ENCODE assay signal across 20 cellular contexts in genomic region chr5:134614461-134615085, GRCh38. TPM values are rescaled to one million over a fixed set of nuclear protein-coding genes. Genes with fewer than 3 reads are reported as not detected.
A peak's percentile ranks its signal among the peaks of the same experiment; 100 is the strongest.
DNase-seq lines count a peak whose midpoint lies in the region.
"Had no signal": no experiment of that assay in that cellular context is flagged by ENCODE, and none has a peak within 500 bp of the region (broad histone marks: within the 10 kb centered on the region; RNA-seq: fewer than 3 reads in every experiment).

No MANE protein-coding gene starts in this region.

- H3K27me3 ChIP-seq in GM23248 (replicated peaks; ENCODE audit: insufficient read depth), result no peaks in the 10 kb centered on the region
- no peaks in the 10 kb centered on the region for H3K27me3 ChIP-seq in effector memory CD4-positive, alpha-beta T cell (replicated peaks; ENCODE audit: control insufficient read depth, insufficient read depth, low read length, poor library complexity, severe bottlenecking)
- H3K27me3 ChIP-seq: BLaER1 treated with 17β-estradiol and CSF1 and Interleukin-3, amounts not matched to agents 10 nM and 100 nM; sigmoid colon; vagina had no signal

- peaks cover 22% of the 10 kb centered on the region for H3K4me1 Mint-ChIP-seq in activated CD4-positive, alpha-beta T cell treated with anti-CD3 and anti-CD28 coated beads, Interleukin-2, amount 10 ng/mL, durations not matched to agents 24 days and 14 days

- no peak overlapping the region for H3K27ac ChIP-seq in GM23248
- H3K27ac ChIP-seq in effector memory CD4-positive, alpha-beta T cell (ENCODE audit: insufficient read depth, low read length, poor library complexity, severe bottlenecking), result no peak overlapping the region
- H3K27ac ChIP-seq: A549; BLaER1 treated with 17β-estradiol and CSF1 and Interleukin-3, amounts not matched to agents 10 nM and 100 nM; RWPE1; sigmoid colon; vagina had no signal

- no peaks in the 10 kb centered on the region for H3K27me3 Mint-ChIP-seq in activated CD4-positive, alpha-beta T cell treated with anti-CD3 and anti-CD28 coated beads, Interleukin-2, amount 10 ng/mL, durations not matched to agents 24 days and 14 days
- H3K27me3 Mint-ChIP-seq: activated naive CD8-positive, alpha-beta T cell treated with anti-CD3 and anti-CD28 coated beads for 36 hours; natural killer cell treated with Interleukin-12 subunit alpha and Interleukin-12 subunit beta and Interleukin-15 and Interleukin-18, amount 100 ng/mL, for 72 hours had no signal

- in situ Hi-C loops in GM23248 (cut with MboI), result no loop called here

- no peaks in the 10 kb centered on the region for H3K9me2 ChIP-seq in GM23248 (ENCODE audit: insufficient read depth)

- no peak overlapping the region for H3K4me3 Mint-ChIP-seq in activated CD4-positive, alpha-beta T cell treated with anti-CD3 and anti-CD28 coated beads, Interleukin-2, amount 10 ng/mL, durations not matched to agents 24 days and 14 days
- H3K4me3 Mint-ChIP-seq: activated naive CD8-positive, alpha-beta T cell treated with anti-CD3 and anti-CD28 coated beads for 36 hours; natural killer cell treated with Interleukin-12 subunit alpha and Interleukin-12 subunit beta and Interleukin-15 and Interleukin-18, amount 100 ng/mL, for 72 hours had no signal

- no peaks in the 10 kb centered on the region for H3K9me3 Mint-ChIP-seq in activated CD4-positive, alpha-beta T cell treated with anti-CD3 and anti-CD28 coated beads, Interleukin-2, amount 10 ng/mL, durations not matched to agents 24 days and 14 days
- H3K9me3 Mint-ChIP-seq: activated naive CD8-positive, alpha-beta T cell treated with anti-CD3 and anti-CD28 coated beads for 36 hours; natural killer cell treated with Interleukin-12 subunit alpha and Interleukin-12 subunit beta and Interleukin-15 and Interleukin-18, amount 100 ng/mL, for 72 hours had no signal

- intact Hi-C loops in activated CD4-positive, alpha-beta T cell treated with anti-CD3 and anti-CD28 coated beads, Interleukin-2, amount 10 ng/mL, durations not matched to agents 24 days and 14 days (cut with micrococcal nuclease), result no loop called here

- H3K36me3 Mint-ChIP-seq in activated CD4-positive, alpha-beta T cell treated with anti-CD3 and anti-CD28 coated beads, Interleukin-2, amount 10 ng/mL, durations not matched to agents 24 days and 14 days (ENCODE audit: low read depth), result peaks cover 55% of the 10 kb centered on the region

- no peak overlapping the region for H3K9ac ChIP-seq in GM23248
- H3K9ac ChIP-seq: BLaER1 treated with 17β-estradiol and CSF1 and Interleukin-3, amounts not matched to agents 10 nM and 100 nM had no signal

- H3K79me2 ChIP-seq in GM23248 (ENCODE audit: insufficient read depth), result no peaks in the 10 kb centered on the region

- H3F3A ChIP-seq in GM23248 (ENCODE audit: insufficient read depth), result no peaks in the 10 kb centered on the region; the same call in 1 of the 2 replicates

- no peak overlapping the region for H2AFZ ChIP-seq in GM23248

- no peak for DNase-seq in activated CD4-positive, alpha-beta T cell treated with anti-CD3 and anti-CD28 coated beads, Interleukin-2, amount 10 ng/mL, durations not matched to agents 24 days and 14 days
- DNase-seq in activated CD4-positive, alpha-beta T cell treated with anti-CD3 and anti-CD28 coated beads, Interleukin-2, amount 50 U/mL, for 4 hours, result no peak
- DNase-seq in GM23248 (peak; percentile 22), astrocyte of the hippocampus (ENCODE audit: low read depth, low spot score) (peak; percentile 26), iris pigment epithelial cell (ENCODE audit: low read depth) (peak; percentile 56), globus pallidus (ENCODE audit: low spot score) (no peak), amygdala (lab: John Stamatoyannopoulos, UW) (no peak)
- no peak for DNase-seq in effector memory CD4-positive, alpha-beta T cell
- DNase-seq: activated naive CD8-positive, alpha-beta T cell treated with anti-CD3 and anti-CD28 coated beads for 36 hours; NCI-H146; NCI-H2171; NCI-H526; posterior cingulate gyrus; sigmoid colon had no signal

- H3K4me3 ChIP-seq in GM23248, result no peak overlapping the region
- H3K4me3 ChIP-seq in effector memory CD4-positive, alpha-beta T cell (ENCODE audit: insufficient read depth, low read depth, low read length, poor library complexity, severe bottlenecking), result no peak overlapping the region
- H3K4me3 ChIP-seq: A549; BLaER1 treated with 17β-estradiol and CSF1 and Interleukin-3, amounts not matched to agents 10 nM and 100 nM; K562; sigmoid colon; vagina had no signal

- no peak overlapping the region for H3K4me2 ChIP-seq in GM23248 (ENCODE audit: unreplicated experiment)
- H3K4me2 ChIP-seq: A549; BLaER1 treated with 17β-estradiol and CSF1 and Interleukin-3, amounts not matched to agents 10 nM and 100 nM had no signal

- no peaks in the 10 kb centered on the region for H4K20me1 ChIP-seq in GM23248 (ENCODE audit: insufficient read depth)
- H4K20me1 ChIP-seq: BLaER1 treated with 17β-estradiol and CSF1 and Interleukin-3, amounts not matched to agents 10 nM and 100 nM had no signal

- no peaks in the 10 kb centered on the region for H3K9me3 ChIP-seq in GM23248 (ENCODE audit: low read depth)
- no peaks in the 10 kb centered on the region for H3K9me3 ChIP-seq in effector memory CD4-positive, alpha-beta T cell (ENCODE audit: control insufficient read depth, low read length)
- H3K9me3 ChIP-seq: A549; BLaER1 treated with 17β-estradiol and CSF1 and Interleukin-3, amounts not matched to agents 10 nM and 100 nM; sigmoid colon; vagina had no signal

- 0 out of 2 replicates have a peak, but pooled peaks cover 8% of the 10 kb centered on the region for H3K4me1 ChIP-seq in GM23248 (ENCODE audit: insufficient read depth)
- H3K4me1 ChIP-seq in effector memory CD4-positive, alpha-beta T cell (ENCODE audit: control insufficient read depth, insufficient read depth, low read length, poor library complexity, severe bottlenecking), result no peaks in the 10 kb centered on the region
- H3K4me1 ChIP-seq: sigmoid colon, vagina had no signal

- WGBS in GM23248 (ENCODE audit: low coverage in 1 of 2, low lambda C conversion rate in 2 of 2, missing lambda C conversion rate in 2 of 2), 2 experiments, result 83 to 85% methylated on average over 5 of the region's 5 CpGs

- peaks cover 59% of the 10 kb centered on the region for H3K36me3 ChIP-seq in GM23248 (ENCODE audit: low read depth)
- H3K36me3 ChIP-seq in effector memory CD4-positive, alpha-beta T cell (ENCODE audit: control insufficient read depth, insufficient read depth, low read length), result peaks cover 49% of the 10 kb centered on the region

- peak overlapping the region; percentile 0 for H3K27ac Mint-ChIP-seq in activated CD4-positive, alpha-beta T cell treated with anti-CD3 and anti-CD28 coated beads, Interleukin-2, amount 10 ng/mL, durations not matched to agents 24 days and 14 days
- H3K27ac Mint-ChIP-seq: activated naive CD8-positive, alpha-beta T cell treated with anti-CD3 and anti-CD28 coated beads for 36 hours had no signal

RNA-seq across cellular contexts. Expression of gene SAR1B, which starts 18.1 kb away (rescaled TPM):
- total RNA-seq in activated CD4-positive, alpha-beta T cell treated with anti-CD3 and anti-CD28 coated beads, Interleukin-2, amount 10 ng/mL, durations not matched to agents 24 days and 14 days, result 43.9 and 56.2 TPM in 2 replicates
- total RNA-seq in GM23248 (2014; rRNA removed; shearing (Covaris generic)), result 40.7 and 57.2 TPM in 2 replicates
- 87.4 and 89.2 TPM in 2 replicates for polyA plus RNA-seq in GM23248 (2016; fragmentation: Nextera tagmentation; extraction: Ambion mirVana)

RNA-seq across cellular contexts. Expression of gene SEC24A, which starts 34.0 kb away (rescaled TPM):
- total RNA-seq in activated CD4-positive, alpha-beta T cell treated with anti-CD3 and anti-CD28 coated beads, Interleukin-2, amount 10 ng/mL, durations not matched to agents 24 days and 14 days, result 29.4 and 31.2 TPM in 2 replicates
- 32.0 and 41.7 TPM in 2 replicates for total RNA-seq in GM23248 (2014; rRNA removed; shearing (Covaris generic))
- polyA plus RNA-seq in GM23248 (2016; fragmentation: Nextera tagmentation; extraction: Ambion mirVana), result 19.3 and 19.7 TPM in 2 replicates

Comparison
In these comparisons a context has a peak if more than half of its experiments do, and no peak if none do; other contexts are left out.
1. DNase-seq: peak in GM23248 (single experiment), astrocyte of the hippocampus (single experiment) and iris pigment epithelial cell (single experiment); none in activated CD4-positive, alpha-beta T cell treated with anti-CD3 and anti-CD28 coated beads, Interleukin-2, amount 10 ng/mL, durations not matched to agents 24 days and 14 days (single experiment), activated CD4-positive, alpha-beta T cell treated with anti-CD3 and anti-CD28 coated beads, Interleukin-2, amount 50 U/mL, for 4 hours (0 of 2), globus pallidus (single experiment), effector memory CD4-positive, alpha-beta T cell (0 of 3) and amygdala (0 of 56).